Comparison of ENCODE assay signal across 26 cellular contexts in the genomic region with DNA sequence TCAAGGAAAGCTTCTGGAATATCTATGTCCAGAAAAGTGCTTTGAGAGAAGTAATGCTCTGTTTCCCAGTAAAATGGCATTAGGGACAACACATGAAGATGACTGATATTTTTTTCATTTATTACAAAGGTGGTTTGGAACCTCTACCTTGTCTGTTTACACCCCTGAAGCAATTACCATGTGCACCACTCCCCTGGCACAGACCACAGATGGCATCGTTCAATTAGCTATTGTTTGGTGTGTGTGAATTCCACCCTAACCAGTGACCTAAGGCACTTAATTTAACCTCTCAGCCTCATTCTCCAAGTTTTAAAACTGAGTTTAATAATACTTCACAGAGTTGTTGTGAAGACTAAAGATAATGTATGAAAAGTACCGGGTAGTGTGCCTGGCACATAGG.
"Had no signal": no experiment of that assay in that cellular context is flagged by ENCODE, and none has a peak within 500 bp of the region (broad histone marks: within the 10 kb centered on the region; RNA-seq: fewer than 3 reads in every experiment).

No MANE protein-coding gene starts in this region.

- H3K36me3 ChIP-seq: brain microvascular endothelial cell had no signal

- H3K4me1 Mint-ChIP-seq: activated CD4-positive, alpha-beta memory T cell treated with anti-CD3 and anti-CD28 coated beads, Interleukin-2, amount 10 ng/mL, durations not matched to agents 7 days and 5 days; activated CD4-positive, alpha-beta T cell treated with anti-CD3 and anti-CD28 coated beads, Interleukin-2, amount 10 ng/mL, durations not matched to agents 7 days and 5 days; activated naive CD4-positive, alpha-beta T cell treated with anti-CD3 and anti-CD28 coated beads, Interleukin-2, amount 10 ng/mL, durations not matched to agents 7 days and 5 days; activated naive CD8-positive, alpha-beta T cell treated with anti-CD3 and anti-CD28 coated beads for 36 hours had no signal

- FAIRE-seq: colon had no signal

- H3K4me3 ChIP-seq: SK-N-MC had no signal

- H3K9me3 Mint-ChIP-seq: activated naive CD4-positive, alpha-beta T cell treated with anti-CD3 and anti-CD28 coated beads, Interleukin-2, amount 10 ng/mL, durations not matched to agents 7 days and 5 days had no signal

- H3K36me3 Mint-ChIP-seq: activated naive CD4-positive, alpha-beta T cell treated with anti-CD3 and anti-CD28 coated beads, Interleukin-2, amount 10 ng/mL, durations not matched to agents 7 days and 5 days; activated naive CD8-positive, alpha-beta T cell treated with anti-CD3 and anti-CD28 coated beads for 36 hours had no signal

- H3K27ac ChIP-seq: brain microvascular endothelial cell, SK-N-MC, VCaP had no signal

- H3K4me3 Mint-ChIP-seq: activated CD4-positive, alpha-beta memory T cell treated with anti-CD3 and anti-CD28 coated beads, Interleukin-2, amount 10 ng/mL, durations not matched to agents 7 days and 5 days; activated CD4-positive, alpha-beta T cell treated with anti-CD3 and anti-CD28 coated beads, Interleukin-2, amount 10 ng/mL, durations not matched to agents 7 days and 5 days; activated naive CD4-positive, alpha-beta T cell treated with anti-CD3 and anti-CD28 coated beads, Interleukin-2, amount 10 ng/mL, durations not matched to agents 7 days and 5 days; activated naive CD8-positive, alpha-beta T cell treated with anti-CD3 and anti-CD28 coated beads for 36 hours; activated T-cell treated with anti-CD3 and anti-CD28 coated beads, Interleukin-2, amount 50 U/mL, for 72 hours had no signal

- H3K27ac Mint-ChIP-seq: activated CD4-positive, alpha-beta memory T cell treated with anti-CD3 and anti-CD28 coated beads, Interleukin-2, amount 10 ng/mL, durations not matched to agents 7 days and 5 days; activated CD4-positive, alpha-beta T cell treated with anti-CD3 and anti-CD28 coated beads, Interleukin-2, amount 10 ng/mL, durations not matched to agents 7 days and 5 days; activated naive CD4-positive, alpha-beta T cell treated with anti-CD3 and anti-CD28 coated beads, Interleukin-2, amount 10 ng/mL, durations not matched to agents 7 days and 5 days; activated naive CD8-positive, alpha-beta T cell treated with anti-CD3 and anti-CD28 coated beads for 36 hours; activated T-cell treated with anti-CD3 and anti-CD28 coated beads, Interleukin-2, amount 50 U/mL, for 72 hours; activated T-helper 2 cell treated with anti-CD3 and anti-CD28 coated beads, Interferon-gamma antibody, Interleukin-2, Interleukin-4, amounts not matched to agents 10 μg/mL and 5 μg/mL and 100 μg/mL, durations not matched to agents 14 hours and 24 hours and 36 hours had no signal

- DNase-seq: activated CD4-positive, alpha-beta memory T cell treated with anti-CD3 and anti-CD28 coated beads, Interleukin-2, amount 10 ng/mL, durations not matched to agents 7 days and 5 days; activated CD4-positive, alpha-beta T cell treated with anti-CD3 and anti-CD28 coated beads, Interleukin-2, amount 10 ng/mL, durations not matched to agents 7 days and 5 days; activated CD4-positive, CD25-positive, alpha-beta regulatory T cell; activated CD8-positive, alpha-beta memory T cell treated with anti-CD3 and anti-CD28 coated beads, Interleukin-2, amount 50 U/mL, for 4 hours; activated gamma-delta T cell treated with Interleukin-2 at 50 U/mL for 16 hours; activated naive CD4-positive, alpha-beta T cell treated with anti-CD3 and anti-CD28 coated beads, Interleukin-2, amount 10 ng/mL, durations not matched to agents 7 days and 5 days; activated naive CD8-positive, alpha-beta T cell treated with anti-CD3 and anti-CD28 coated beads for 36 hours; activated T-cell treated with anti-CD3 and anti-CD28 coated beads, Interleukin-2, amount 50 U/mL, for 72 hours; brain microvascular endothelial cell; cerebellar nuclear complex; KG1; NCI-H1092; NCI-H1436; NCI-H1694 treated with DMSO at 0.1 percent for 48 hours; NCI-H2029 treated with DMSO at 0.1 percent for 48 hours; NCI-H345; NCI-H510A treated with DMSO at 0.1 percent for 48 hours; NCI-H774; NK-92 treated with Interleukin-12 subunit alpha and Interleukin-12 subunit beta, amount 100 ng/mL, for 24 hours; OCI-M1; RPMI8226; T-helper 1 cell had no signal
